ENCODE assay signal across 8 cellular contexts in the genomic region with DNA sequence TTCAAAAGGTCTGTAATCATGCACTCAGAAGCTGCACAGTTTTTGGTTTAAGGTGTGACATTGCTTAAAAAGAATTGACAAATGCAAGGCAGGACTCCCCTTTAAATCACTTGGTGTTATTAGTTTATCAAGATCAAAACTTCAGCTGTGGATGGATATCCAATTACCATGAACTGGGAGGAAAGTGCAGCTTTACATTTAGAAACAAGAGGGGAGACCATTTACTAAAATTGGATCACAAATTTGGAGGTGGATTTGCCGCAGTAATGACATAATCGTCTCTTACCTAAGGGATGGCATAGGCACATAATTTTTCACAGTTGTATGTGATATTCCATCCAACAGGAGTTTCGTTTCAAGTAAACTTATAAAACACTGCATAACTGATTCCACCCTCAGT.
"Had no signal": no experiment of that assay in that cellular context is flagged by ENCODE, and none has a peak within 500 bp of the region (broad histone marks: within the 10 kb centered on the region; RNA-seq: fewer than 3 reads in every experiment).

No MANE protein-coding gene starts in this region.

- DNase-seq: GM23248, GOT3, H9, HCEC 1CT, KBM-7 had no signal

- H3K27ac ChIP-seq: GM23248, HL-60 had no signal

- H2AFZ ChIP-seq: GM23248 had no signal

- H3K27ac Mint-ChIP-seq: H9, IgD-negative memory B cell had no signal

- H3K9ac ChIP-seq: GM23248 had no signal

- H3K4me1 Mint-ChIP-seq: H9, IgD-negative memory B cell had no signal

- H3K4me3 ChIP-seq: GM23248 had no signal

- H3K36me3 Mint-ChIP-seq: IgD-negative memory B cell had no signal

- H3K27me3 Mint-ChIP-seq: IgD-negative memory B cell had no signal

- H3K4me3 Mint-ChIP-seq: H9, IgD-negative memory B cell had no signal

- FAIRE-seq: HepG2 had no signal
